ENCODE assay signal across 21 cellular contexts in the genomic region with DNA sequence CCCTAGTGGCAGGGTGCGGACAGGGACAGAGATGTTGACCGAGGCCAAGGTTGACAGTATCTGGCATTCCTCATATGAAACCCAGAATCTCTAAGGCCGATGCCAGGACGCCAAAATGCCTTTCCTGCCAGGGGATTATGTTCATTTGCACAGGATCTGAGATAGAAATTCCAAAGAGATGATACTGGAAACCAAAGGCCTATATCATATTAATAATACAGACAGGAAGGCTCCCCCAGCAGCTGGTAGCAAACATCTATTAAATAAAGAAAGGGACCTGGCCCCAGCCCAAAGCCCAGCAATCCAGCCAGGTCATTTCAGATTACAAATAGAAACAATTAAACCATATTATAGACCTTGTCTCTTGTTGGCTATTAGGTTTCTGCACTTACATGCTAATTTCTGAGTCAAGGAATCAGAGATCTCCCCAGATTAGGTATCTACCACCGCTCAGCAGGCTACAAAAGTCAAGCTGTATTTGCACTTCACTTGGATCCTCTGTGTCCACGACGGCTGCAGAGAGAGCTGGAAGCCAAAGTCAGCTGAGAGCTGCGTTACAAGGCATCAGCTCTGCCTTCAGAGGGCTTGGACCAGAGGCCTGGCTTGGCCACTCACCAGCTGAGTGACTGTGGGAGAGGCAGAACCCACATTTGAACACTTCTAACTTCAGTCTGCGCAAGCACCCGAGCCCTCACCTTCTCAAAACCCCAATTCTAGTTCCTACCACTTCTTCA.
DNase-seq lines count a peak whose midpoint lies in the region; ATAC-seq and TF ChIP-seq lines count a peak whose summit lies in the region.
"Had no signal": no experiment of that assay in that cellular context is flagged by ENCODE, and none has a peak within 500 bp of the region (broad histone marks: within the 10 kb centered on the region; RNA-seq: fewer than 3 reads in every experiment).

No MANE protein-coding gene starts in this region.

- intact Hi-C loops in left colon (cut with DNase I, micrococcal nuclease), result no loop called here

- H3K36me3 ChIP-seq in right atrium auricular region, result no peaks in the 10 kb centered on the region
- H3K36me3 ChIP-seq: BLaER1 treated with 17β-estradiol and CSF1 and Interleukin-3, amounts not matched to agents 10 nM and 100 nM; heart right ventricle had no signal

- H3K27ac ChIP-seq in right atrium auricular region, result no peak overlapping the region
- H3K27ac ChIP-seq: BLaER1 treated with 17β-estradiol and CSF1 and Interleukin-3, amounts not matched to agents 10 nM and 100 nM; heart right ventricle had no signal

- no peaks in the 10 kb centered on the region for H3K27me3 ChIP-seq in right atrium auricular region
- H3K27me3 ChIP-seq: BLaER1 treated with 17β-estradiol and CSF1 and Interleukin-3, amounts not matched to agents 10 nM and 100 nM had no signal

- H3K36me3 Mint-ChIP-seq in nephron (ENCODE audit: low read depth), result no peaks in the 10 kb centered on the region

- DNase-seq in HS-27A (ENCODE audit: low read depth) (peak; percentile 82), NCI-H2029 treated with DMSO at 0.1 percent for 48 hours (lab: John Stamatoyannopoulos, UW) (peak; percentile 21), right atrium auricular region (ENCODE audit: low spot score) (no peak), left colon (no peak)
- DNase-seq in stimulated activated naive CD8-positive, alpha-beta T cell treated with anti-CD3 and anti-CD28 coated beads, Interleukin-15, Interleukin-2, amounts not matched to agents 100 U/mL and 50 U/mL, for 24 hours, result no peak
- DNase-seq: activated CD4-positive, CD25-positive, alpha-beta regulatory T cell treated with anti-CD3 and anti-CD28 coated beads, Interleukin-2, amount 50 U/mL, for 72 hours; activated CD8-positive, alpha-beta memory T cell treated with anti-CD3 and anti-CD28 coated beads for 24 hours; activated naive CD4-positive, alpha-beta T cell treated with anti-CD3 and anti-CD28 coated beads for 36 hours; activated T-cell treated with anti-CD3 and anti-CD28 coated beads, Interleukin-2, amount 50 U/mL, for 48 hours; amygdala; GOT3; heart right ventricle; NCI-H526; nephron progenitor cell; posterior cingulate gyrus had no signal

- peaks cover 7% of the 10 kb centered on the region for H3K27me3 Mint-ChIP-seq in nephron (ENCODE audit: low read depth)

- H3K27ac Mint-ChIP-seq in nephron, result peak overlapping the region in 2 of 3 experiments; percentile 0 to 66
- H3K27ac Mint-ChIP-seq: activated naive CD4-positive, alpha-beta T cell treated with anti-CD3 and anti-CD28 coated beads for 36 hours; nephron progenitor cell had no signal

- ATAC-seq in SK-N-SH treated with all-trans-retinoic acid at 6 μM for 48 hours, result peak; percentile 81
- no peak for ATAC-seq in stimulated activated naive CD8-positive, alpha-beta T cell treated with anti-CD3 and anti-CD28 coated beads, Interleukin-15, Interleukin-2, amounts not matched to agents 100 U/mL and 50 U/mL, for 24 hours
- ATAC-seq in left colon, result no peak
- ATAC-seq: K562, left lobe of liver, sciatic nerve had no signal

- TF ChIP-seq CTCF in nephron (IDR thresholded peaks at IDR 0.05; ENCODE audit: unreplicated experiment in 3 of 3) (no peak), right atrium auricular region (IDR thresholded peaks at IDR 0.05) (no peak)

- H3K4me1 Mint-ChIP-seq in nephron, result peaks cover 58% of the 10 kb centered on the region

- no peaks in the 10 kb centered on the region for H3K9me3 Mint-ChIP-seq in nephron
- H3K9me3 Mint-ChIP-seq: activated naive CD4-positive, alpha-beta T cell treated with anti-CD3 and anti-CD28 coated beads for 36 hours; nephron progenitor cell had no signal

- peak overlapping the region in 1 of 3 experiments; percentile 12 for H3K4me3 Mint-ChIP-seq in nephron
- H3K4me3 Mint-ChIP-seq: activated naive CD4-positive, alpha-beta T cell treated with anti-CD3 and anti-CD28 coated beads for 36 hours; nephron progenitor cell had no signal

- H3K4me1 ChIP-seq in right atrium auricular region, result no peaks in the 10 kb centered on the region

- no peaks in the 10 kb centered on the region for H3K9me3 ChIP-seq in right atrium auricular region
- H3K9me3 ChIP-seq: BLaER1 treated with 17β-estradiol and CSF1 and Interleukin-3, amounts not matched to agents 10 nM and 100 nM; heart right ventricle had no signal

- no peak overlapping the region for H3K4me3 ChIP-seq in right atrium auricular region
- H3K4me3 ChIP-seq: BLaER1 treated with 17β-estradiol and CSF1 and Interleukin-3, amounts not matched to agents 10 nM and 100 nM; heart right ventricle; K562 had no signal

TF ChIP-seq in SK-N-SH treated with all-trans-retinoic acid at 6 μM for 48 hours, 23 proteins besides CTCF, POLR2A, EP300 and RAD21 (continues in another document):
- TF ChIP-seq GLIS3 (CRISPR knock-in tag; IDR thresholded peaks at IDR 0.05) (no peak), ZC3H10 (CRISPR knock-in tag; IDR thresholded peaks at IDR 0.05) (no peak), RARB (CRISPR knock-in tag; IDR thresholded peaks at IDR 0.05) (no peak), TSHZ2 (CRISPR knock-in tag; IDR thresholded peaks at IDR 0.05) (peak; percentile 42; the same call in 1 of the 2 replicates), ZNF70 (CRISPR knock-in tag; IDR thresholded peaks at IDR 0.05) (no peak), CSDC2 (CRISPR knock-in tag; IDR thresholded peaks at IDR 0.05) (peak; percentile 40; the same call in 1 of the 2 replicates), CREB5 (CRISPR knock-in tag; IDR thresholded peaks at IDR 0.05; ENCODE audit: low read depth) (peak; percentile 58; the same call in 1 of the 2 replicates), ESRRG (CRISPR knock-in tag; IDR thresholded peaks at IDR 0.05) (no peak), TCF4 (CRISPR knock-in tag; IDR thresholded peaks at IDR 0.05; ENCODE audit: borderline replicate concordance) (no peak), ARNTL (CRISPR knock-in tag; IDR thresholded peaks at IDR 0.05; ENCODE audit: borderline replicate concordance, low read depth) (no peak), POU6F1 (CRISPR knock-in tag; IDR thresholded peaks at IDR 0.05; ENCODE audit: borderline replicate concordance, low read depth) (no peak), ISL1 (CRISPR knock-in tag; IDR thresholded peaks at IDR 0.05) (peak; percentile 87)
- TF ChIP-seq, protein P1, sequence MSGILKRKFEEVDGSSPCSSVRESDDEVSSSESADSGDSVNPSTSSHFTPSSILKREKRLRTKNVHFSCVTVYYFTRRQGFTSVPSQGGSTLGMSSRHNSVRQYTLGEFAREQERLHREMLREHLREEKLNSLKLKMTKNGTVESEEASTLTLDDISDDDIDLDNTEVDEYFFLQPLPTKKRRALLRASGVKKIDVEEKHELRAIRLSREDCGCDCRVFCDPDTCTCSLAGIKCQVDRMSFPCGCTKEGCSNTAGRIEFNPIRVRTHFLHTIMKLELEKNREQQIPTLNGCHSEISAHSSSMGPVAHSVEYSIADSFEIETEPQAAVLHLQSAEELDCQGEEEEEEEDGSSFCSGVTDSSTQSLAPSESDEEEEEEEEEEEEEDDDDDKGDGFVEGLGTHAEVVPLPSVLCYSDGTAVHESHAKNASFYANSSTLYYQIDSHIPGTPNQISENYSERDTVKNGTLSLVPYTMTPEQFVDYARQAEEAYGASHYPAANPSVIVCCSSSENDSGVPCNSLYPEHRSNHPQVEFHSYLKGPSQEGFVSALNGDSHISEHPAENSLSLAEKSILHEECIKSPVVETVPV (CRISPR knock-in tag; IDR thresholded peaks at IDR 0.05), result no peak

Comparison
In these comparisons a context has a peak if more than half of its experiments do, and no peak if none do; other contexts are left out.
1. DNase-seq: peak in HS-27A (single experiment) and NCI-H2029 treated with DMSO at 0.1 percent for 48 hours (single experiment); none in stimulated activated naive CD8-positive, alpha-beta T cell treated with anti-CD3 and anti-CD28 coated beads, Interleukin-15, Interleukin-2, amounts not matched to agents 100 U/mL and 50 U/mL, for 24 hours (single experiment), right atrium auricular region (single experiment) and left colon (0 of 2).